In the genomic region with DNA sequence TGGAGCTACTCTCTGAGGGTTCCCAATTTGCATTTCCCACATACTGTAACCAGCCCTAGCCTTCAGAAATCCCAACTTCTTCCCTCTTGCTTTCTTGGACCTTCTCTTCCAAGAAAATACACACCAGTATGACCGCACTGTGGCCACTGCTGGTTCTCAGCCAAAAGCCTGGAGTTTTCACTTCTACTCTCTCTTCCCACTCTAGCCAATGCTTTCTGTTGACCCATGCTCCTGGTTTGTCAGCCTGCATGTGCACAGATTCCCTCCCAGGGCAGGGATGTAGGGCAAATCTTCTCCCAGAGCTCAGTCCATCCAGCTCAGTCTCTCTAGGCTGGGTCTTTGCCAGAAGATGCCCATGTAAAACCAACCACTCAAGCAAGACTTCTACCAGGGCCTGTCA, we compare ENCODE assay signal across 2 cellular contexts.
TF ChIP-seq lines count a peak whose summit lies in the region.

No MANE protein-coding gene starts in this region.

TF ChIP-seq in GM23338, 12 proteins besides CTCF, POLR2A, EP300 and RAD21 (continues in another document):
- no peak for TF ChIP-seq STAT1 (IDR thresholded peaks at IDR 0.05; ENCODE audit: unreplicated experiment)
- no peak for TF ChIP-seq EZH2phosphoT487 (IDR thresholded peaks at IDR 0.05; ENCODE audit: unreplicated experiment)
- no peak for TF ChIP-seq ZNF331 (CRISPR knock-in tag; IDR thresholded peaks at IDR 0.05; ENCODE audit: low read depth)
- TF ChIP-seq POLR2AphosphoS5 (IDR thresholded peaks at IDR 0.05; ENCODE audit: low read depth): no peak
- TF ChIP-seq CREB1 (CRISPR knock-in tag; IDR thresholded peaks at IDR 0.05; ENCODE audit: low read depth): no peak
- TF ChIP-seq, protein P1, sequence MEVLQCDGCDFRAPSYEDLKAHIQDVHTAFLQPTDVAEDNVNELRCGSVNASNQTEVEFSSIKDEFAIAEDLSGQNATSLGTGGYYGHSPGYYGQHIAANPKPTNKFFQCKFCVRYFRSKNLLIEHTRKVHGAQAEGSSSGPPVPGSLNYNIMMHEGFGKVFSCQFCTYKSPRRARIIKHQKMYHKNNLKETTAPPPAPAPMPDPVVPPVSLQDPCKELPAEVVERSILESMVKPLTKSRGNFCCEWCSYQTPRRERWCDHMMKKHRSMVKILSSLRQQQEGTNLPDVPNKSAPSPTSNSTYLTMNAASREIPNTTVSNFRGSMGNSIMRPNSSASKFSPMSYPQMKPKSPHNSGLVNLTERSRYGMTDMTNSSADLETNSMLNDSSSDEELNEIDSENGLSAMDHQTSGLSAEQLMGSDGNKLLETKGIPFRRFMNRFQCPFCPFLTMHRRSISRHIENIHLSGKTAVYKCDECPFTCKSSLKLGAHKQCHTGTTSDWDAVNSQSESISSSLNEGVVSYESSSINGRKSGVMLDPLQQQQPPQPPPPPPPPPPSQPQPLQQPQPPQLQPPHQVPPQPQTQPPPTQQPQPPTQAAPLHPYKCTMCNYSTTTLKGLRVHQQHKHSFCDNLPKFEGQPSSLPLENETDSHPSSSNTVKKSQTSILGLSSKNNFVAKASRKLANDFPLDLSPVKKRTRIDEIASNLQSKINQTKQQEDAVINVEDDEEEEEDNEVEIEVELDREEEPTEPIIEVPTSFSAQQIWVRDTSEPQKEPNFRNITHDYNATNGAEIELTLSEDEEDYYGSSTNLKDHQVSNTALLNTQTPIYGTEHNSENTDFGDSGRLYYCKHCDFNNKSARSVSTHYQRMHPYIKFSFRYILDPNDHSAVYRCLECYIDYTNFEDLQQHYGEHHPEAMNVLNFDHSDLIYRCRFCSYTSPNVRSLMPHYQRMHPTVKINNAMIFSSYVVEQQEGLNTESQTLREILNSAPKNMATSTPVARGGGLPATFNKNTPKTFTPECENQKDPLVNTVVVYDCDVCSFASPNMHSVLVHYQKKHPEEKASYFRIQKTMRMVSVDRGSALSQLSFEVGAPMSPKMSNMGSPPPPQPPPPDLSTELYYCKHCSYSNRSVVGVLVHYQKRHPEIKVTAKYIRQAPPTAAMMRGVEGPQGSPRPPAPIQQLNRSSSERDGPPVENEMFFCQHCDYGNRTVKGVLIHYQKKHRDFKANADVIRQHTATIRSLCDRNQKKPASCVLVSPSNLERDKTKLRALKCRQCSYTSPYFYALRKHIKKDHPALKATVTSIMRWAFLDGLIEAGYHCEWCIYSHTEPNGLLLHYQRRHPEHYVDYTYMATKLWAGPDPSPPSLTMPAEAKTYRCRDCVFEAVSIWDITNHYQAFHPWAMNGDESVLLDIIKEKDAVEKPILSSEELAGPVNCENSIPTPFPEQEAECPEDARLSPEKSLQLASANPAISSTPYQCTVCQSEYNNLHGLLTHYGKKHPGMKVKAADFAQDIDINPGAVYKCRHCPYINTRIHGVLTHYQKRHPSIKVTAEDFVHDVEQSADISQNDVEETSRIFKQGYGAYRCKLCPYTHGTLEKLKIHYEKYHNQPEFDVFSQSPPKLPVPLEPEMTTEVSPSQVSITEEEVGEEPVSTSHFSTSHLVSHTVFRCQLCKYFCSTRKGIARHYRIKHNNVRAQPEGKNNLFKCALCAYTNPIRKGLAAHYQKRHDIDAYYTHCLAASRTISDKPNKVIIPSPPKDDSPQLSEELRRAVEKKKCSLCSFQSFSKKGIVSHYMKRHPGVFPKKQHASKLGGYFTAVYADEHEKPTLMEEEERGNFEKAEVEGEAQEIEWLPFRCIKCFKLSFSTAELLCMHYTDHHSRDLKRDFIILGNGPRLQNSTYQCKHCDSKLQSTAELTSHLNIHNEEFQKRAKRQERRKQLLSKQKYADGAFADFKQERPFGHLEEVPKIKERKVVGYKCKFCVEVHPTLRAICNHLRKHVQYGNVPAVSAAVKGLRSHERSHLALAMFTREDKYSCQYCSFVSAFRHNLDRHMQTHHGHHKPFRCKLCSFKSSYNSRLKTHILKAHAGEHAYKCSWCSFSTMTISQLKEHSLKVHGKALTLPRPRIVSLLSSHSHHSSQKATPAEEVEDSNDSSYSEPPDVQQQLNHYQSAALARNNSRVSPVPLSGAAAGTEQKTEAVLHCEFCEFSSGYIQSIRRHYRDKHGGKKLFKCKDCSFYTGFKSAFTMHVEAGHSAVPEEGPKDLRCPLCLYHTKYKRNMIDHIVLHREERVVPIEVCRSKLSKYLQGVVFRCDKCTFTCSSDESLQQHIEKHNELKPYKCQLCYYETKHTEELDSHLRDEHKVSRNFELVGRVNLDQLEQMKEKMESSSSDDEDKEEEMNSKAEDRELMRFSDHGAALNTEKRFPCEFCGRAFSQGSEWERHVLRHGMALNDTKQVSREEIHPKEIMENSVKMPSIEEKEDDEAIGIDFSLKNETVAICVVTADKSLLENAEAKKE (CRISPR knock-in tag; IDR thresholded peaks at IDR 0.05): no peak
- TF ChIP-seq EZH2 (IDR thresholded peaks at IDR 0.05; ENCODE audit: low read depth, unreplicated experiment): no peak
- TF ChIP-seq JUNB (IDR thresholded peaks at IDR 0.05; ENCODE audit: unreplicated experiment): no peak
- no peak for TF ChIP-seq ZNF114 (CRISPR knock-in tag; IDR thresholded peaks at IDR 0.05)
- no peak for TF ChIP-seq NANOG (IDR thresholded peaks at IDR 0.05; ENCODE audit: borderline replicate concordance)
- TF ChIP-seq, protein P2, sequence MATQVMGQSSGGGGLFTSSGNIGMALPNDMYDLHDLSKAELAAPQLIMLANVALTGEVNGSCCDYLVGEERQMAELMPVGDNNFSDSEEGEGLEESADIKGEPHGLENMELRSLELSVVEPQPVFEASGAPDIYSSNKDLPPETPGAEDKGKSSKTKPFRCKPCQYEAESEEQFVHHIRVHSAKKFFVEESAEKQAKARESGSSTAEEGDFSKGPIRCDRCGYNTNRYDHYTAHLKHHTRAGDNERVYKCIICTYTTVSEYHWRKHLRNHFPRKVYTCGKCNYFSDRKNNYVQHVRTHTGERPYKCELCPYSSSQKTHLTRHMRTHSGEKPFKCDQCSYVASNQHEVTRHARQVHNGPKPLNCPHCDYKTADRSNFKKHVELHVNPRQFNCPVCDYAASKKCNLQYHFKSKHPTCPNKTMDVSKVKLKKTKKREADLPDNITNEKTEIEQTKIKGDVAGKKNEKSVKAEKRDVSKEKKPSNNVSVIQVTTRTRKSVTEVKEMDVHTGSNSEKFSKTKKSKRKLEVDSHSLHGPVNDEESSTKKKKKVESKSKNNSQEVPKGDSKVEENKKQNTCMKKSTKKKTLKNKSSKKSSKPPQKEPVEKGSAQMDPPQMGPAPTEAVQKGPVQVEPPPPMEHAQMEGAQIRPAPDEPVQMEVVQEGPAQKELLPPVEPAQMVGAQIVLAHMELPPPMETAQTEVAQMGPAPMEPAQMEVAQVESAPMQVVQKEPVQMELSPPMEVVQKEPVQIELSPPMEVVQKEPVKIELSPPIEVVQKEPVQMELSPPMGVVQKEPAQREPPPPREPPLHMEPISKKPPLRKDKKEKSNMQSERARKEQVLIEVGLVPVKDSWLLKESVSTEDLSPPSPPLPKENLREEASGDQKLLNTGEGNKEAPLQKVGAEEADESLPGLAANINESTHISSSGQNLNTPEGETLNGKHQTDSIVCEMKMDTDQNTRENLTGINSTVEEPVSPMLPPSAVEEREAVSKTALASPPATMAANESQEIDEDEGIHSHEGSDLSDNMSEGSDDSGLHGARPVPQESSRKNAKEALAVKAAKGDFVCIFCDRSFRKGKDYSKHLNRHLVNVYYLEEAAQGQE (IDR thresholded peaks at IDR 0.05; ENCODE audit: unreplicated experiment): no peak

TF ChIP-seq in GM12878, 131 proteins besides CTCF, POLR2A, EP300 and RAD21:
- TF ChIP-seq MYB (IDR thresholded peaks at IDR 0.05; ENCODE audit: borderline replicate concordance, low read depth, low read length) (0 out of 2 replicates have a peak, but pooled peaks have one; percentile 5), FOS (IDR thresholded peaks at IDR 0.05; ENCODE audit: borderline replicate concordance, extremely low read depth, insufficient read length) (no peak), RUNX3 (IDR thresholded peaks at IDR 0.05; ENCODE audit: low read length) (peak; percentile 16; the same call in 1 of the 2 replicates), WRNIP1 (IDR thresholded peaks at IDR 0.05; ENCODE audit: borderline replicate concordance, low read depth, low read length) (peak; percentile 21; the same call in 1 of the 2 replicates), RB1 (IDR thresholded peaks at IDR 0.05; ENCODE audit: borderline replicate concordance) (no peak), ASH2L (IDR thresholded peaks at IDR 0.05; ENCODE audit: borderline replicate concordance, low read depth) (no peak), CREB1 (IDR thresholded peaks at IDR 0.05; ENCODE audit: low read depth) (peak; percentile 46; the same call in 1 of the 2 replicates), NR2C1 (IDR thresholded peaks at IDR 0.05) (no peak), CREM (IDR thresholded peaks at IDR 0.05; ENCODE audit: low read depth) (0 out of 2 replicates have a peak, but pooled peaks have one; percentile 9), ZNF274 (IDR thresholded peaks at IDR 0.05; ENCODE audit: insufficient read depth, insufficient read length) (no peak), FOXM1 (IDR thresholded peaks at IDR 0.05; ENCODE audit: low read depth, low read length) (peak; percentile 15; the same call in 1 of the 2 replicates), RBBP5 (conservative IDR thresholded peaks at IDR 0.05) (no peak)
- TF ChIP-seq, protein P3, sequence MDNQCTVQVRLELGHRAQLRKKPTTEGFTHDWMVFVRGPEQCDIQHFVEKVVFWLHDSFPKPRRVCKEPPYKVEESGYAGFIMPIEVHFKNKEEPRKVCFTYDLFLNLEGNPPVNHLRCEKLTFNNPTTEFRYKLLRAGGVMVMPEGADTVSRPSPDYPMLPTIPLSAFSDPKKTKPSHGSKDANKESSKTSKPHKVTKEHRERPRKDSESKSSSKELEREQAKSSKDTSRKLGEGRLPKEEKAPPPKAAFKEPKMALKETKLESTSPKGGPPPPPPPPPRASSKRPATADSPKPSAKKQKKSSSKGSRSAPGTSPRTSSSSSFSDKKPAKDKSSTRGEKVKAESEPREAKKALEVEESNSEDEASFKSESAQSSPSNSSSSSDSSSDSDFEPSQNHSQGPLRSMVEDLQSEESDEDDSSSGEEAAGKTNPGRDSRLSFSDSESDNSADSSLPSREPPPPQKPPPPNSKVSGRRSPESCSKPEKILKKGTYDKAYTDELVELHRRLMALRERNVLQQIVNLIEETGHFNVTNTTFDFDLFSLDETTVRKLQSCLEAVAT (IDR thresholded peaks at IDR 0.05): peak; percentile 98; the same call in 1 of the 2 replicates
- TF ChIP-seq, protein P4, sequence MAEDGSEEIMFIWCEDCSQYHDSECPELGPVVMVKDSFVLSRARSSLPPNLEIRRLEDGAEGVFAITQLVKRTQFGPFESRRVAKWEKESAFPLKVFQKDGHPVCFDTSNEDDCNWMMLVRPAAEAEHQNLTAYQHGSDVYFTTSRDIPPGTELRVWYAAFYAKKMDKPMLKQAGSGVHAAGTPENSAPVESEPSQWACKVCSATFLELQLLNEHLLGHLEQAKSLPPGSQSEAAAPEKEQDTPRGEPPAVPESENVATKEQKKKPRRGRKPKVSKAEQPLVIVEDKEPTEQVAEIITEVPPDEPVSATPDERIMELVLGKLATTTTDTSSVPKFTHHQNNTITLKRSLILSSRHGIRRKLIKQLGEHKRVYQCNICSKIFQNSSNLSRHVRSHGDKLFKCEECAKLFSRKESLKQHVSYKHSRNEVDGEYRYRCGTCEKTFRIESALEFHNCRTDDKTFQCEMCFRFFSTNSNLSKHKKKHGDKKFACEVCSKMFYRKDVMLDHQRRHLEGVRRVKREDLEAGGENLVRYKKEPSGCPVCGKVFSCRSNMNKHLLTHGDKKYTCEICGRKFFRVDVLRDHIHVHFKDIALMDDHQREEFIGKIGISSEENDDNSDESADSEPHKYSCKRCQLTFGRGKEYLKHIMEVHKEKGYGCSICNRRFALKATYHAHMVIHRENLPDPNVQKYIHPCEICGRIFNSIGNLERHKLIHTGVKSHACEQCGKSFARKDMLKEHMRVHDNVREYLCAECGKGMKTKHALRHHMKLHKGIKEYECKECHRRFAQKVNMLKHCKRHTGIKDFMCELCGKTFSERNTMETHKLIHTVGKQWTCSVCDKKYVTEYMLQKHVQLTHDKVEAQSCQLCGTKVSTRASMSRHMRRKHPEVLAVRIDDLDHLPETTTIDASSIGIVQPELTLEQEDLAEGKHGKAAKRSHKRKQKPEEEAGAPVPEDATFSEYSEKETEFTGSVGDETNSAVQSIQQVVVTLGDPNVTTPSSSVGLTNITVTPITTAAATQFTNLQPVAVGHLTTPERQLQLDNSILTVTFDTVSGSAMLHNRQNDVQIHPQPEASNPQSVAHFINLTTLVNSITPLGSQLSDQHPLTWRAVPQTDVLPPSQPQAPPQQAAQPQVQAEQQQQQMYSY (CRISPR knock-in tag; IDR thresholded peaks at IDR 0.05): no peak; the same call in 1 of the 2 replicates
- TF ChIP-seq, protein P5, sequence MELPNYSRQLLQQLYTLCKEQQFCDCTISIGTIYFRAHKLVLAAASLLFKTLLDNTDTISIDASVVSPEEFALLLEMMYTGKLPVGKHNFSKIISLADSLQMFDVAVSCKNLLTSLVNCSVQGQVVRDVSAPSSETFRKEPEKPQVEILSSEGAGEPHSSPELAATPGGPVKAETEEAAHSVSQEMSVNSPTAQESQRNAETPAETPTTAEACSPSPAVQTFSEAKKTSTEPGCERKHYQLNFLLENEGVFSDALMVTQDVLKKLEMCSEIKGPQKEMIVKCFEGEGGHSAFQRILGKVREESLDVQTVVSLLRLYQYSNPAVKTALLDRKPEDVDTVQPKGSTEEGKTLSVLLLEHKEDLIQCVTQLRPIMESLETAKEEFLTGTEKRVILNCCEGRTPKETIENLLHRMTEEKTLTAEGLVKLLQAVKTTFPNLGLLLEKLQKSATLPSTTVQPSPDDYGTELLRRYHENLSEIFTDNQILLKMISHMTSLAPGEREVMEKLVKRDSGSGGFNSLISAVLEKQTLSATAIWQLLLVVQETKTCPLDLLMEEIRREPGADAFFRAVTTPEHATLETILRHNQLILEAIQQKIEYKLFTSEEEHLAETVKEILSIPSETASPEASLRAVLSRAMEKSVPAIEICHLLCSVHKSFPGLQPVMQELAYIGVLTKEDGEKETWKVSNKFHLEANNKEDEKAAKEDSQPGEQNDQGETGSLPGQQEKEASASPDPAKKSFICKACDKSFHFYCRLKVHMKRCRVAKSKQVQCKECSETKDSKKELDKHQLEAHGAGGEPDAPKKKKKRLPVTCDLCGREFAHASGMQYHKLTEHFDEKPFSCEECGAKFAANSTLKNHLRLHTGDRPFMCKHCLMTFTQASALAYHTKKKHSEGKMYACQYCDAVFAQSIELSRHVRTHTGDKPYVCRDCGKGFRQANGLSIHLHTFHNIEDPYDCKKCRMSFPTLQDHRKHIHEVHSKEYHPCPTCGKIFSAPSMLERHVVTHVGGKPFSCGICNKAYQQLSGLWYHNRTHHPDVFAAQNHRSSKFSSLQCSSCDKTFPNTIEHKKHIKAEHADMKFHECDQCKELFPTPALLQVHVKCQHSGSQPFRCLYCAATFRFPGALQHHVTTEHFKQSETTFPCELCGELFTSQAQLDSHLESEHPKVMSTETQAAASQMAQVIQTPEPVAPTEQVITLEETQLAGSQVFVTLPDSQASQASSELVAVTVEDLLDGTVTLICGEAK (IDR thresholded peaks at IDR 0.05; ENCODE audit: borderline replicate concordance): no peak
